8 cellular contexts compared by ENCODE assay signal in genomic region chr6:158818580-158819212, GRCh38. TPM values are rescaled to one million over a fixed set of nuclear protein-coding genes. Genes with fewer than 3 reads are reported as not detected.
DNase-seq lines count a peak whose midpoint lies in the region; ATAC-seq, FAIRE-seq and TF ChIP-seq lines count a peak whose summit lies in the region.

No MANE protein-coding gene starts in this region.

- TF ChIP-seq EP300 in transverse colon (IDR thresholded peaks at IDR 0.05; ENCODE audit: low read depth) = no peak

- TF ChIP-seq POLR2A in transverse colon (IDR thresholded peaks at IDR 0.05) = no peak

- intact Hi-C loops in transverse colon (cut with DNase I; ENCODE audit: low total_unique reads) = loop anchor here (5.0 kb wide), 1 partner anchor 54 kb away; no protein-coding TSS in a partner anchor

- ATAC-seq in GM19351 (IDR thresholded peaks at IDR 0.05; ENCODE audit: unreplicated experiment) (peak; percentile 24), HG03439 (IDR thresholded peaks at IDR 0.05; ENCODE audit: unreplicated experiment) (peak; percentile 23), omental fat pad (ENCODE audit: low FRiP score) (peak; percentile 26)

- no peaks in the 10 kb centered on the region for H3K36me3 ChIP-seq in transverse colon

- no peaks in the 10 kb centered on the region for H3K27me3 ChIP-seq in transverse colon

- H3K27ac ChIP-seq in C4-2B = peak overlapping the region; percentile 80
- H3K27ac ChIP-seq in RWPE1 = peak overlapping the region; percentile 96
- peak overlapping the region; percentile 96 to 100 (median 99) for H3K27ac ChIP-seq in transverse colon

- H3K4me3 ChIP-seq in transverse colon = peak overlapping the region; percentile 80 to 99 (median 94)

- CTCF ChIA-PET in RWPE1 (lab: Yijun Ruan, JAX) = interaction anchor here (1.0 kb wide), 1 partner anchor 115 kb away, joined by 4 read pairs; no protein-coding TSS in a partner anchor

- peak; percentile 58 for DNase-seq in RWPE1 (ENCODE audit: low spot score)
- DNase-seq in activated gamma-delta T cell treated with Interleukin-2 at 50 U/mL for 16 hours = peak; percentile 56
- DNase-seq in frontal cortex (ENCODE audit: low spot score in 2 of 2) = peak; percentile 55 to 65
- no peak for DNase-seq in omental fat pad (ENCODE audit: low spot score)
- peak; percentile 73 for DNase-seq in transverse colon

- H3K4me1 ChIP-seq in transverse colon = peaks cover 12 to 44% (median 30%) of the 10 kb centered on the region in 4 donors

- TF ChIP-seq CTCF in C4-2B (conservative IDR thresholded peaks at IDR 0.05) (no peak), RWPE1 (conservative IDR thresholded peaks at IDR 0.05; ENCODE audit: low read depth) (no peak), omental fat pad (IDR thresholded peaks at IDR 0.05) (no peak), transverse colon (IDR thresholded peaks at IDR 0.05) (no peak)

- POLR2A ChIA-PET in RWPE1 (lab: Yijun Ruan, JAX; ENCODE audit: low non-redundant PET) = interaction anchor here (1.3 kb wide), 1 partner anchor 35 kb away, joined by 5 read pairs; no protein-coding TSS in a partner anchor

- 2% methylated on average over 27 of the region's 63 CpGs; no CpG with 5 or more reads in 1 of the 2 donors for WGBS in transverse colon (ENCODE audit: low coverage in 1 of 2), 2 donors

- H3K9me3 ChIP-seq in transverse colon = no peaks in the 10 kb centered on the region

- in situ Hi-C loops in transverse colon (cut with MboI; ENCODE audit: low pct_ligation_motif_present in 1 of 4, low pct_unique_long_range_greater_than_20kb in 1 of 4, low sequenced_read_pairs in 3 of 4) = loop anchor here in 1 of 4 donors (10.0 kb wide), 1 partner anchor 46 kb away; no protein-coding TSS in a partner anchor

- FAIRE-seq in frontal cortex (lab: Jason Lieb, UNC) = no peak

RNA-seq across cellular contexts. Expression of gene EZR, which starts 0.5 kb away (rescaled TPM):
- 114 TPM for total RNA-seq in frontal cortex
- 100 to 1,000 TPM in 2 of 4 donors, 10 to 100 TPM in 2; 60.9 to 480 (median 251) TPM for total RNA-seq in omental fat pad
- 100 to 1,000 TPM; 149 to 430 (median 319) TPM for total RNA-seq in transverse colon
